1 cellular context compared by ENCODE assay signal in the genomic region with DNA sequence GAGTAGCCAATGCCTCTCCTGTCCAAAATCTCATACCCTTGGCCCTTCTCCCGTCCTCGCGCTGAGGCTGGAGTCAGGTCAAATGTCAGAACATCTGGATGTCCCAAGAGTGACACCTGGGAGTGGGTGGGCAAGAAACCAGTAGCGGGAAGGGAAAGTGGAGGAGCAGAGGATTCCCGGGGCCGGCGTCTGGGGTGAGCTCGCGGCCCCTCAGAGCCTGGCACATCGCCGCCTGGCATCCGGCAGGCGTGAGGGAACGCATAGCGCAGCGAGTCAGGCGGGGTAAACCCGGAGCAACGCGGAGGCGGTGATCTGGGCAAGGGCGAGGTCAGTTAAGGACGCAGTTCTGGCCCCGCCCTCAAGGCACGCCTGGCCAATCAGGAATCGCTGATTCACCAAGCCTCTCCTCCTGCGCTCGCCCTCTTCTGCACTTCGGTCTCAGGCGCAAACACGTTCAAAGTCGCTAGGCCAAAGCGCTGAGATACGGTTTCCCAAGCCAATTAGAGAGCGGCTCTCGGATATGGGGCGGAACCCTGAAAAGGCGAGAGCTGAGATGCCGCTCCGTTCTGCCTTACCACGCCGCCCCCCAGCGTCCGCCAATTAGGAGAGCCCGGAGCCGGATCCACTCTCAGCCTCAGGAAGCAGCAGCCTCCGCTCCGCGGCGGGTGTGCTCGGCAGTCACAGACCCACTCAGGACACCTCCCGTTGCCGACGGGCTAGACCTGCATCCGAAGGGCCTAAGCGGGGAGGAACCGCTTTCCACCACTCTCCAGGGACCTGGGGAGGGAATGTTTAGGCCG.
TF ChIP-seq lines count a peak whose summit lies in the region.

No MANE protein-coding gene starts in this region.

TF ChIP-seq in SK-N-SH, 30 proteins besides CTCF, POLR2A, EP300 and RAD21 (continued from another document):
- peak; percentile 93 for TF ChIP-seq PBX3 (IDR thresholded peaks at IDR 0.05)
- TF ChIP-seq, protein P1, sequence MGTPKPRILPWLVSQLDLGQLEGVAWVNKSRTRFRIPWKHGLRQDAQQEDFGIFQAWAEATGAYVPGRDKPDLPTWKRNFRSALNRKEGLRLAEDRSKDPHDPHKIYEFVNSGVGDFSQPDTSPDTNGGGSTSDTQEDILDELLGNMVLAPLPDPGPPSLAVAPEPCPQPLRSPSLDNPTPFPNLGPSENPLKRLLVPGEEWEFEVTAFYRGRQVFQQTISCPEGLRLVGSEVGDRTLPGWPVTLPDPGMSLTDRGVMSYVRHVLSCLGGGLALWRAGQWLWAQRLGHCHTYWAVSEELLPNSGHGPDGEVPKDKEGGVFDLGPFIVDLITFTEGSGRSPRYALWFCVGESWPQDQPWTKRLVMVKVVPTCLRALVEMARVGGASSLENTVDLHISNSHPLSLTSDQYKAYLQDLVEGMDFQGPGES (IDR thresholded peaks at IDR 0.05; ENCODE audit: low read depth, low read length), result peak; percentile 16; the same call in 1 of the 2 replicates
- TF ChIP-seq ZBTB33 (IDR thresholded peaks at IDR 0.05; ENCODE audit: borderline replicate concordance, low read depth), result no peak
